Comparison of ENCODE assay signal across 11 cellular contexts in the genomic region with DNA sequence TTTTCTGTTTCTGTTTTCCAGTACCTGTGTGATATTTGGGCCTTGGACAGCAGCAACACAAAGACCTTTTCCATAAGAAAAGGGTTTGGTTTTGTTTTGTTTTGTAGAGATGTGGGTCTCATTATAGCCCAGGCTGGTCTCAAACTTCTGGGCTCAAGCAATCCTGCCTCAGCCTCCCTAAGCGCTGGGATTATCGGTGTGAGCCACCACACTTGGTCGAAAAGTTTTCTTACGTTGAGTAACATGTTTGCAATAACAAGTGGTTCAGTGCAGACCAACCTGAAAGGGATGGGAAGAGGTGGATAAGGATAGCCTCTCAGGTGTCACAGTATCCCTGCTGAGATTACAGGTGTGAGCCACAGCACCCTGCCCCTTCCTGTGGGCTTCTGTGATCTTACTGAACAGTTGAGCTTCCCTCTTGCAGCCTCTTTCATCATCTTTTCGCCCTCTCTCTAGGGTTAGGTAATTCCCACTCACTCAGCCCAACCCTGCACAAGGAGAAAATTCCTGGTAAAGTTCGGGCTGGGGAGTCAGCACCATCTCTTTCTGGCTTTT. TPM values are rescaled to one million over a fixed set of nuclear protein-coding genes. Genes with fewer than 3 reads are reported as not detected.
A peak's percentile ranks its signal among the peaks of the same experiment; 100 is the strongest.
DNase-seq lines count a peak whose midpoint lies in the region; ATAC-seq, FAIRE-seq and TF ChIP-seq lines count a peak whose summit lies in the region.
"Had no signal": no experiment of that assay in that cellular context is flagged by ENCODE, and none has a peak within 500 bp of the region (broad histone marks: within the 10 kb centered on the region; RNA-seq: fewer than 3 reads in every experiment).

No MANE protein-coding gene starts in this region.

- H3K9me3 ChIP-seq in K562 (replicated peaks; ENCODE audit: control insufficient read depth, insufficient read depth, low read depth, low read length) (no peaks in the 10 kb centered on the region; the same call in 1 of the 2 replicates), neutrophil (no peaks in the 10 kb centered on the region), small intestine (ENCODE audit: control insufficient read depth, low read depth) (no peaks in the 10 kb centered on the region)

- TF ChIP-seq POLR2A in K562 (conservative IDR thresholded peaks at IDR 0.05): no peak

- H3K4me2 ChIP-seq in K562 (ENCODE audit: insufficient read depth, low read length): peak overlapping the region; percentile 32; the same call in 1 of the 2 replicates

- peak; percentile 98 for TF ChIP-seq EP300 in K562 (IDR thresholded peaks at IDR 0.05; ENCODE audit: low read length)

- no peak overlapping the region for H3K4me3 ChIP-seq in K562
- no peak overlapping the region for H3K4me3 ChIP-seq in neutrophil (ENCODE audit: low read depth in 1 of 2, low read length in 1 of 2)
- no peak overlapping the region for H3K4me3 ChIP-seq in small intestine (ENCODE audit: low read depth in 1 of 2, low read length in 2 of 2)

- no TSS peak for BruUV-seq in K562 (replicated peaks; lab: Mats Ljungman, UMichigan)

- H3K27ac ChIP-seq in K562 (ENCODE audit: extremely low read depth, low read depth, low read length): peak overlapping the region; percentile 63
- peak overlapping the region; percentile 58 for H3K27ac ChIP-seq in neutrophil
- H3K27ac ChIP-seq in small intestine (ENCODE audit: low read depth in 1 of 2, low read length in 1 of 2): peak overlapping the region in 1 of 2 donors; percentile 74

- intact Hi-C loops in K562 (cut with micrococcal nuclease) (loop anchor here (10.0 kb wide), 1 partner anchor 151 kb away; no protein-coding TSS in a partner anchor), posterior cingulate gyrus (cut with DNase I) (no loop called here)

- peaks cover 21% of the 10 kb centered on the region for H3K79me2 ChIP-seq in K562 (ENCODE audit: control insufficient read depth, insufficient read depth, low read length)

- WGBS in K562 (ENCODE audit: insufficient coverage, low coverage, missing lambda C conversion rate): 51% methylated on average over 6 of the region's 6 CpGs
- WGBS in small intestine, 3 donors: 86 to 88% (median 87%) methylated on average over 6 of the region's 6 CpGs

- FAIRE-seq in K562 (lab: Jason Lieb, UNC) (no peak), small intestine (lab: Jason Lieb, UNC) (no peak)
- FAIRE-seq: endometrium had no signal

- POLR2A ChIA-PET in K562 (lab: Yijun Ruan, JAX): interaction anchor here (0.6 to 2.2 kb wide), 6 partner anchors 10 to 112 kb away, joined by 3 to 14 read pairs (median 4); a partner anchor contains a TSS

- H3K36me3 Mint-ChIP-seq in stimulated activated naive B cell treated with anti-CD40 and anti-IgM and Interleukin-4, amounts not matched to agents 10 μg/mL and 1 μg/mL and 100 μg/mL, for 72 hours: peaks cover 2 to 3% of the 10 kb centered on the region in 2 donors

- H3K9ac ChIP-seq in K562 (ENCODE audit: insufficient read depth in 1 of 2, low read depth in 2 of 2, low read length in 2 of 2): peak overlapping the region; percentile 26 to 71; a peak in 3 of 4 replicates

- no peaks in the 10 kb centered on the region for H3K27me3 ChIP-seq in K562 (ENCODE audit: control insufficient read depth in 2 of 2, insufficient read depth in 2 of 2, low read length in 2 of 2)
- no peaks in the 10 kb centered on the region for H3K27me3 ChIP-seq in neutrophil
- no peaks in the 10 kb centered on the region for H3K27me3 ChIP-seq in small intestine (ENCODE audit: control insufficient read depth in 2 of 2, insufficient read depth in 2 of 2, low read length in 2 of 2)

- H3K9me3 Mint-ChIP-seq in stimulated activated naive B cell treated with anti-CD40 and anti-IgM and Interleukin-4, amounts not matched to agents 10 μg/mL and 1 μg/mL and 100 μg/mL, for 72 hours: no peaks in the 10 kb centered on the region

- TF ChIP-seq CTCF in K562 (IDR thresholded peaks at IDR 0.05 in 2 of 3, conservative IDR thresholded peaks at IDR 0.05 in 1 of 3; ENCODE audit: insufficient read depth in 2 of 3, low read depth in 1 of 3, low read length in 3 of 3) (no peak), neutrophil (IDR thresholded peaks at IDR 0.05) (no peak)

- H3K27ac Mint-ChIP-seq in stimulated activated naive B cell treated with anti-CD40 and anti-IgM and Interleukin-4, amounts not matched to agents 10 μg/mL and 1 μg/mL and 100 μg/mL, for 72 hours: no peak overlapping the region

- ATAC-seq in K562: peak; percentile 60
- ATAC-seq in stimulated activated naive B cell treated with anti-CD40 and anti-IgM and Interleukin-4, amounts not matched to agents 10 μg/mL and 1 μg/mL and 100 μg/mL, for 72 hours (replicated peaks): no peak
- ATAC-seq: activated CD4-positive, CD25-positive, alpha-beta regulatory T cell treated with anti-CD3 and anti-CD28 coated beads, Interleukin-2, amount 50 U/mL, for 24 hours had no signal

- H3K9me1 ChIP-seq in K562 (ENCODE audit: control insufficient read depth, insufficient read depth, low read length): no peaks in the 10 kb centered on the region

- DNase-seq in NCI-H748 (lab: John Stamatoyannopoulos, UW; ENCODE audit: unreplicated experiment) (peak; percentile 16), NCI-H748 treated with DMSO at 0.1 percent for 48 hours (lab: John Stamatoyannopoulos, UW) (no peak), NCI-H146 treated with DMSO at 0.1 percent for 48 hours (lab: John Stamatoyannopoulos, UW; ENCODE audit: unreplicated experiment) (peak; percentile 47), K562 (ENCODE audit: extremely low read depth in 1 of 4, low spot score in 3 of 4) (peak in 2 of 4 experiments; percentile 43 to 61), posterior cingulate gyrus (no peak), small intestine (no peak)
- DNase-seq in stimulated activated naive B cell treated with anti-CD40 and anti-IgM and Interleukin-4, amounts not matched to agents 10 μg/mL and 1 μg/mL and 100 μg/mL, for 72 hours: no peak
- DNase-seq: NCI-H524 had no signal

- no peak overlapping the region for H3K4me3 Mint-ChIP-seq in stimulated activated naive B cell treated with anti-CD40 and anti-IgM and Interleukin-4, amounts not matched to agents 10 μg/mL and 1 μg/mL and 100 μg/mL, for 72 hours

- H4K20me1 ChIP-seq in K562 (replicated peaks; ENCODE audit: control insufficient read depth, insufficient read depth, low read length): no peaks in the 10 kb centered on the region

- in situ Hi-C loops in K562 (cut with MboI): no loop called here

- H3K4me1 Mint-ChIP-seq in stimulated activated naive B cell treated with anti-CD40 and anti-IgM and Interleukin-4, amounts not matched to agents 10 μg/mL and 1 μg/mL and 100 μg/mL, for 72 hours: peaks cover 5 to 20% of the 10 kb centered on the region in 2 donors

- peak overlapping the region; percentile 60 for H2AFZ ChIP-seq in K562 (ENCODE audit: low read depth, low read length)

- H3K27me3 Mint-ChIP-seq in stimulated activated naive B cell treated with anti-CD40 and anti-IgM and Interleukin-4, amounts not matched to agents 10 μg/mL and 1 μg/mL and 100 μg/mL, for 72 hours: peaks cover 6 to 13% of the 10 kb centered on the region in 2 donors

- H3K4me1 ChIP-seq in K562 (replicated peaks in 1 of 2; ENCODE audit: control insufficient read depth in 2 of 2, insufficient read depth in 2 of 2, low read length in 2 of 2): peaks cover 16 to 33% of the 10 kb centered on the region in 2 experiments
- peaks cover 34 to 36% of the 10 kb centered on the region in 2 experiments for H3K4me1 ChIP-seq in neutrophil (ENCODE audit: control insufficient read depth in 1 of 2, insufficient read depth in 1 of 2, low read depth in 1 of 2, low read length in 1 of 2)
- H3K4me1 ChIP-seq in small intestine (ENCODE audit: control insufficient read depth in 2 of 2, insufficient read depth in 1 of 2, low read depth in 1 of 2, low read length in 1 of 2): peaks cover 2 to 3% of the 10 kb centered on the region in 2 donors

- TF ChIP-seq RAD21 in K562 (CRISPR knock-in tag; conservative IDR thresholded peaks at IDR 0.05 in 1 of 2, IDR thresholded peaks at IDR 0.05 in 1 of 2): no peak

- H3K36me3 ChIP-seq in K562 (ENCODE audit: control insufficient read depth, insufficient read depth, low read length) (no peaks in the 10 kb centered on the region), neutrophil (no peaks in the 10 kb centered on the region), small intestine (ENCODE audit: control insufficient read depth in 2 of 2, insufficient read depth in 2 of 2, low read length in 2 of 2) (no peaks in the 10 kb centered on the region)

- CTCF ChIA-PET in K562 (lab: Yijun Ruan, JAX; ENCODE audit: low intra/inter-chr PET ratio): no interaction called here

RNA-seq across cellular contexts. Expression of a gene that starts 3.5 kb away (rescaled TPM):
- total RNA-seq in K562 (2011; cell fraction: chromatin; rRNA removed; ENCODE audit: low replicate concordance): 47.1 and 66.4 TPM in 2 replicates
- 27.8 and 30.0 TPM in 2 replicates for total RNA-seq in K562 (2011; cell fraction: nucleolus; rRNA removed)
- total RNA-seq in K562 (2011; cell fraction: nucleoplasm; rRNA removed): 47.8 and 65.0 TPM in 2 replicates
- 87.2 and 98.6 TPM in 2 replicates for total RNA-seq in K562 (2014; rRNA removed)
- 102 and 104 TPM in 2 replicates for total RNA-seq in K562 (2014; rRNA removed; fragmentation: Illumina TruSeq; extraction: Trizol)
- total RNA-seq in K562 (2015; rRNA removed; fragmentation: Illumina TruSeq; extraction: Trizol): 102 and 118 TPM in 2 replicates
- 66.0 and 81.9 TPM in 2 replicates for total RNA-seq in K562 (2021)
- 126 and 130 TPM in 2 replicates for polyA plus RNA-seq in K562 (2011; rRNA removed)
- 27.7 and 54.8 TPM in 2 replicates for polyA plus RNA-seq in K562 (2011; cell fraction: cytosol; rRNA removed)
- polyA plus RNA-seq in K562 (2011; cell fraction: nucleus; rRNA removed): 30.0 and 56.5 TPM in 2 replicates
- 93.8 and 140 TPM in 2 replicates for polyA plus RNA-seq in K562 (2012)
- polyA plus RNA-seq in K562 (2014; fragmentation: Illumina TruSeq; extraction: Trizol): 68.5 and 75.0 TPM in 2 replicates
- polyA plus RNA-seq in K562 (2014; fragmentation: Nextera tagmentation; extraction: Ambion mirVana): 100 to 1,000 TPM; 216 to 237 TPM
- polyA plus RNA-seq in K562 (2014; rRNA removed): 67.2 and 79.2 TPM in 2 replicates
- 63.0 and 72.5 TPM in 2 replicates for polyA minus RNA-seq in K562 (2011; rRNA and poly(A)+ RNA removed)
- 23.1 and 25.8 TPM in 2 replicates for polyA minus RNA-seq in K562 (2011; cell fraction: cytosol; rRNA and poly(A)+ RNA removed)
- 11.6 and 21.1 TPM in 2 replicates for polyA minus RNA-seq in K562 (2011; cell fraction: nucleus; rRNA and poly(A)+ RNA removed)
- polyA plus RNA-seq in small intestine: 10 to 100 TPM; 38.9 to 74.3 (median 66.7) TPM

RNA-seq across cellular contexts. Expression of a gene that starts 23.3 kb away (rescaled TPM):
- total RNA-seq in K562 (2011; cell fraction: chromatin; rRNA removed; ENCODE audit: low replicate concordance): 17.2 and 50.1 TPM in 2 replicates
- 15.7 and 17.4 TPM in 2 replicates for total RNA-seq in K562 (2011; cell fraction: nucleolus; rRNA removed)
- 22.2 and 30.5 TPM in 2 replicates for total RNA-seq in K562 (2011; cell fraction: nucleoplasm; rRNA removed)
- total RNA-seq in K562 (2014; rRNA removed) (30.0 and 35.8 TPM in 2 replicates), K562 (2014; rRNA removed; fragmentation: Illumina TruSeq; extraction: Trizol) (45.4 and 53.5 TPM in 2 replicates), K562 (2015; rRNA removed; fragmentation: Illumina TruSeq; extraction: Trizol) (39.6 and 45.7 TPM in 2 replicates), K562 (2021) (70.8 and 77.2 TPM in 2 replicates)
- polyA plus RNA-seq in K562 (2011; rRNA removed) (74.7 and 95.3 TPM in 2 replicates), K562 (2014; fragmentation: Illumina TruSeq; extraction: Trizol) (60.2 and 67.9 TPM in 2 replicates), K562 (2014; fragmentation: Nextera tagmentation; extraction: Ambion mirVana) (10 to 100 TPM; 14.0 to 15.7 TPM), K562 (2014; rRNA removed) (33.6 and 41.4 TPM in 2 replicates), small intestine (100 to 1,000 TPM in 1 of 3 donors, 10 to 100 TPM in 2; 71.8 to 127 (median 93.8) TPM)
- polyA plus RNA-seq in K562 (2011; cell fraction: cytosol; rRNA removed): 35.5 and 36.2 TPM in 2 replicates
- polyA plus RNA-seq in K562 (2011; cell fraction: nucleus; rRNA removed): 21.9 and 32.9 TPM in 2 replicates
- polyA plus RNA-seq in K562 (2012): 55.5 and 74.0 TPM in 2 replicates
- polyA minus RNA-seq in K562 (2011; rRNA and poly(A)+ RNA removed): 200 and 246 TPM in 2 replicates
- 47.0 and 60.7 TPM in 2 replicates for polyA minus RNA-seq in K562 (2011; cell fraction: cytosol; rRNA and poly(A)+ RNA removed)
- polyA minus RNA-seq in K562 (2011; cell fraction: nucleus; rRNA and poly(A)+ RNA removed): 12.4 and 26.5 TPM in 2 replicates

Comparison
In these comparisons a context has a peak if more than half of its experiments do, and no peak if none do; other contexts are left out.
1. DNase-seq: peak in NCI-H748 (single experiment) and NCI-H146 treated with DMSO at 0.1 percent for 48 hours (single experiment); none in NCI-H748 treated with DMSO at 0.1 percent for 48 hours (single experiment), posterior cingulate gyrus (0 of 10), small intestine (single experiment) and stimulated activated naive B cell treated with anti-CD40 and anti-IgM and Interleukin-4, amounts not matched to agents 10 μg/mL and 1 μg/mL and 100 μg/mL, for 72 hours (single experiment).